Comparison of ENCODE assay signal across 22 cellular contexts in the genomic region with DNA sequence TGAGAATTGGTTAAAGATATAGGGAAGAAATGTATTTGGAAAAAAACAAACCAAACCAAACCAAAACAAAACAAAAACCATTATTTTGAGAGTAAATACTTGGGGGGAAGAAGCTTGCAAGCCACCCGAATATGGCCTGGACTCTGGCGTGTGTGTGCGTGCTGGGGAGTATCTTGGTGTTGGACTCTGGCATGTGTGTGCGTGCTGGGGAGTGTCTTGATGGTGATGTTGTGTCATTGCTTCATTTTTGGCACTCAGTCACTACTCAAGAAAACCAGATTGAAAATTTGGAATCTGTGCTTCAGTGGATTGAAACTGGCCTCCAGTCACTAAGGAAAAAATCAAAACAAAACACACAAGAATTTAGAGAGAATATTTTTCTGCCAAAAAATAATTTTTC.
DNase-seq lines count a peak whose midpoint lies in the region; ATAC-seq, FAIRE-seq and TF ChIP-seq lines count a peak whose summit lies in the region.
"Had no signal": no experiment of that assay in that cellular context is flagged by ENCODE, and none has a peak within 500 bp of the region (broad histone marks: within the 10 kb centered on the region; RNA-seq: fewer than 3 reads in every experiment).

No MANE protein-coding gene starts in this region.

- no peak for ATAC-seq in IMR-90 (ENCODE audit: low read depth)
- ATAC-seq: activated naive CD4-positive, alpha-beta T cell treated with anti-CD3 and anti-CD28 coated beads, Interleukin-2, amount 50 U/mL, for 72 hours; stimulated activated naive B cell treated with anti-CD40 and anti-IgM and Interleukin-4, amounts not matched to agents 10 μg/mL and 1 μg/mL and 100 μg/mL, for 72 hours; T-cell had no signal

- peak overlapping the region; percentile 72; the same call in 1 of the 2 replicates for H3K4ac ChIP-seq in IMR-90 (ENCODE audit: low read depth, low read length)

- no CpG with 5 or more reads among the region's 4 CpGs for WGBS in IMR-90 (ENCODE audit: extremely low coverage in 2 of 2, insufficient read length in 1 of 2), 2 experiments
- WGBS in tibial nerve, 2 donors: 69 to 81% methylated on average over 4 of the region's 4 CpGs

- H3K56ac ChIP-seq in IMR-90 (ENCODE audit: extremely low read depth, insufficient read depth, low read length): no peak overlapping the region

- in situ Hi-C loops in IMR-90 (cut with MboI; ENCODE audit: low sequenced_read_pairs): no loop called here

- H2BK5ac ChIP-seq in IMR-90 (ENCODE audit: low read depth, low read length, poor library complexity, severe bottlenecking): no peak overlapping the region

- H3K4me1 ChIP-seq in IMR-90 (ENCODE audit: control insufficient read depth, insufficient read depth, low read length) (peaks cover 4% of the 10 kb centered on the region), tibial nerve (peaks cover 0 to 19% (median 10%) of the 10 kb centered on the region in 4 donors), kidney (ENCODE audit: control insufficient read depth in 1 of 2, insufficient read depth in 1 of 2, low read depth in 1 of 2, low read length in 2 of 2) (peaks cover 4% of the 10 kb centered on the region in 2 donors)
- H3K4me1 ChIP-seq: prostate gland had no signal

- no peak overlapping the region for H2AK9ac ChIP-seq in IMR-90 (replicated peaks; ENCODE audit: low read depth, low read length, poor library complexity)

- no peaks in the 10 kb centered on the region for H3K79me1 ChIP-seq in IMR-90 (ENCODE audit: low read depth in 1 of 2, low read length in 2 of 2)

- H3K4me3 ChIP-seq in IMR-90 (ENCODE audit: insufficient read depth, low read depth, low read length) (no peak overlapping the region), fibroblast of mammary gland (ENCODE audit: control insufficient read depth, low read depth, low read length) (no peak overlapping the region), tibial nerve (no peak overlapping the region), kidney (ENCODE audit: low read length in 2 of 2) (no peak overlapping the region)
- H3K4me3 ChIP-seq: Peyer's patch, prostate gland had no signal

- H2AK5ac ChIP-seq in IMR-90 (ENCODE audit: low read depth, low read length): peak overlapping the region; percentile 92

- intact Hi-C loops in IMR-90 (cut with micrococcal nuclease) (no loop called here), kidney (cut with DNase I) (no loop called here)

- no peak overlapping the region for H4K8ac ChIP-seq in IMR-90 (ENCODE audit: low read depth in 2 of 2, low read length in 2 of 2)

- no peaks in the 10 kb centered on the region for H3K36me3 ChIP-seq in IMR-90 (ENCODE audit: control insufficient read depth, insufficient read depth, low read length)
- H3K36me3 ChIP-seq in tibial nerve: no peaks in the 10 kb centered on the region
- no peaks in the 10 kb centered on the region for H3K36me3 ChIP-seq in kidney (ENCODE audit: control insufficient read depth in 1 of 2, insufficient read depth in 2 of 2, low read length in 2 of 2)
- H3K36me3 ChIP-seq: Peyer's patch, prostate gland had no signal

- H3K27me3 Mint-ChIP-seq in nephron progenitor cell (ENCODE audit: low read depth, poor library complexity): peaks cover 3% of the 10 kb centered on the region
- H3K27me3 Mint-ChIP-seq: activated B cell treated with CpG ODN at 0.5 μM for 24 hours; stimulated activated naive B cell treated with anti-CD40 and anti-IgM and Interleukin-4, amounts not matched to agents 10 μg/mL and 1 μg/mL and 100 μg/mL, for 72 hours; T-cell had no signal

- H3K27me3 ChIP-seq in IMR-90 (ENCODE audit: control insufficient read depth, insufficient read depth, low read length) (no peaks in the 10 kb centered on the region), tibial nerve (no peaks in the 10 kb centered on the region)
- H3K27me3 ChIP-seq: Peyer's patch had no signal

- DNase-seq in IMR-90: peak; percentile 36
- DNase-seq in fibroblast of mammary gland (ENCODE audit: low read depth): peak; percentile 89
- no peak for DNase-seq in nephron progenitor cell
- DNase-seq in tibial nerve (ENCODE audit: low spot score in 2 of 2): peak; percentile 36 to 61
- DNase-seq in GM19238 (ENCODE audit: insufficient read length, low spot score): no peak
- DNase-seq in kidney: no peak
- no peak for DNase-seq in NCI-H2081 treated with DMSO at 0.1 percent for 48 hours (lab: John Stamatoyannopoulos, UW)
- no peak for DNase-seq in NCI-H2029 treated with DMSO at 0.1 percent for 48 hours (lab: John Stamatoyannopoulos, UW)
- DNase-seq: activated B cell treated with CpG ODN at 0.5 μM for 24 hours; activated CD8-positive, alpha-beta memory T cell treated with anti-CD3 and anti-CD28 coated beads, Interleukin-2, amount 50 U/mL, for 48 hours; cerebellar nuclear complex; mesendoderm; NCI-H1930; NCI-H69; Peyer's patch; stimulated activated naive B cell treated with anti-CD40 and anti-IgM and Interleukin-4, amounts not matched to agents 10 μg/mL and 1 μg/mL and 100 μg/mL, for 72 hours; T-cell had no signal

- H3K4me2 ChIP-seq in IMR-90 (ENCODE audit: low read depth, low read length): no peak overlapping the region

- H3K4me3 Mint-ChIP-seq in nephron progenitor cell: no peak overlapping the region
- H3K4me3 Mint-ChIP-seq: activated B cell treated with CpG ODN at 0.5 μM for 24 hours; stimulated activated naive B cell treated with anti-CD40 and anti-IgM and Interleukin-4, amounts not matched to agents 10 μg/mL and 1 μg/mL and 100 μg/mL, for 72 hours; T-cell had no signal

- no peak overlapping the region for H4K91ac ChIP-seq in IMR-90 (ENCODE audit: insufficient read depth, low read depth, low read length)

- peak overlapping the region; percentile 57; the same call in 1 of the 2 replicates for H2BK120ac ChIP-seq in IMR-90 (ENCODE audit: low read depth, low read length)

- H3K9me3 Mint-ChIP-seq in nephron progenitor cell: peaks cover 5% of the 10 kb centered on the region
- H3K9me3 Mint-ChIP-seq: activated B cell treated with CpG ODN at 0.5 μM for 24 hours; stimulated activated naive B cell treated with anti-CD40 and anti-IgM and Interleukin-4, amounts not matched to agents 10 μg/mL and 1 μg/mL and 100 μg/mL, for 72 hours had no signal

- no peak for TF ChIP-seq POLR2A in IMR-90 (IDR thresholded peaks at IDR 0.05; ENCODE audit: low read depth, low read length)
- TF ChIP-seq POLR2A in tibial nerve (IDR thresholded peaks at IDR 0.05): no peak

- no peak overlapping the region for H3K9ac ChIP-seq in IMR-90 (ENCODE audit: low read depth, low read length)
- H3K9ac ChIP-seq in kidney (ENCODE audit: low read length in 2 of 2): no peak overlapping the region

- POLR2A ChIA-PET in IMR-90 (lab: Charles Lee; ENCODE audit: unreplicated experiment): no interaction called here

- peak overlapping the region; percentile 87 for H3K27ac Mint-ChIP-seq in nephron progenitor cell
- H3K27ac Mint-ChIP-seq: activated B cell treated with CpG ODN at 0.5 μM for 24 hours; activated naive CD4-positive, alpha-beta T cell treated with anti-CD3 and anti-CD28 coated beads, Interleukin-2, amount 50 U/mL, for 72 hours; stimulated activated naive B cell treated with anti-CD40 and anti-IgM and Interleukin-4, amounts not matched to agents 10 μg/mL and 1 μg/mL and 100 μg/mL, for 72 hours; T-cell had no signal

- TF ChIP-seq RAD21 in IMR-90 (IDR thresholded peaks at IDR 0.05; ENCODE audit: low read length): no peak

- no TSS peak for BruUV-seq in IMR-90 (replicated peaks; lab: Mats Ljungman, UMichigan)

- peak overlapping the region; percentile 76 for H2AFZ ChIP-seq in IMR-90 (replicated peaks; ENCODE audit: low read length, poor library complexity)

- H3K18ac ChIP-seq in IMR-90 (ENCODE audit: low read depth, low read length): no peak overlapping the region

- H3K9me3 ChIP-seq in IMR-90 (ENCODE audit: control insufficient read depth, insufficient read depth, low read length): no peaks in the 10 kb centered on the region
- no peaks in the 10 kb centered on the region for H3K9me3 ChIP-seq in tibial nerve
- no peaks in the 10 kb centered on the region for H3K9me3 ChIP-seq in kidney (ENCODE audit: control insufficient read depth in 1 of 2, low read length in 2 of 2)
- H3K9me3 ChIP-seq: Peyer's patch, prostate gland had no signal

- FAIRE-seq in kidney (lab: Jason Lieb, UNC): no peak
- FAIRE-seq: endothelial cell of umbilical vein, G401.6 had no signal

- peaks cover 8% of the 10 kb centered on the region for H3K9me1 ChIP-seq in IMR-90 (ENCODE audit: insufficient read depth, low read length)

- H3K4me1 Mint-ChIP-seq in nephron progenitor cell: peaks cover 29% of the 10 kb centered on the region

- H3K27ac ChIP-seq in IMR-90 (ENCODE audit: insufficient read depth, low read length) (0 out of 2 replicates have a peak overlapping the region, but pooled peaks have one; percentile 13), tibial nerve (peak overlapping the region in 1 of 4 donors; percentile 32), kidney (ENCODE audit: low read depth in 2 of 2, low read length in 2 of 2) (no peak overlapping the region)
- H3K27ac ChIP-seq: HL-60, prostate gland had no signal

- H4K20me1 ChIP-seq in IMR-90 (ENCODE audit: insufficient read depth, low read length): no peaks in the 10 kb centered on the region

- no peak overlapping the region for H4K5ac ChIP-seq in IMR-90 (ENCODE audit: low read depth, low read length)

- peak overlapping the region; percentile 80; the same call in 1 of the 2 replicates for H2BK20ac ChIP-seq in IMR-90 (ENCODE audit: low read depth, low read length)

- TF ChIP-seq CTCF in IMR-90 (conservative IDR thresholded peaks at IDR 0.05; ENCODE audit: low read depth, low read length) (no peak), fibroblast of mammary gland (conservative IDR thresholded peaks at IDR 0.05; ENCODE audit: control insufficient read depth, insufficient read depth, low read depth, low read length) (no peak), nephron progenitor cell (IDR thresholded peaks at IDR 0.05) (no peak), tibial nerve (IDR thresholded peaks at IDR 0.05) (no peak), kidney (IDR thresholded peaks at IDR 0.05; ENCODE audit: borderline replicate concordance, extremely low read depth, insufficient read depth) (no peak)

- dilution Hi-C loops in IMR-90 (cut with HindIII; ENCODE audit: low sequenced_read_pairs, unreplicated experiment): no loop called here

- H3K14ac ChIP-seq in IMR-90 (replicated peaks; ENCODE audit: low read depth, low read length): no peak overlapping the region; the same call in 1 of the 2 replicates

- TF ChIP-seq EP300 in tibial nerve (IDR thresholded peaks at IDR 0.05): peak in 1 of 2 donors; percentile 58

- peaks cover 5% of the 10 kb centered on the region for H3K36me3 Mint-ChIP-seq in nephron progenitor cell (ENCODE audit: low read depth)
- H3K36me3 Mint-ChIP-seq: stimulated activated naive B cell treated with anti-CD40 and anti-IgM and Interleukin-4, amounts not matched to agents 10 μg/mL and 1 μg/mL and 100 μg/mL, for 72 hours had no signal

- CTCF ChIA-PET in IMR-90 (lab: Yijun Ruan, JAX): interaction anchor here (0.6 to 1.3 kb wide), 3 partner anchors 11 to 279 kb away, joined by 3 to 5 read pairs (median 4); no protein-coding TSS in a partner anchor

- peak overlapping the region; percentile 65; the same call in 1 of the 3 replicates for H2BK15ac ChIP-seq in IMR-90 (ENCODE audit: low read depth, low read length)

- peak overlapping the region; percentile 62 for H3K23ac ChIP-seq in IMR-90 (ENCODE audit: low read depth, low read length)

TF ChIP-seq in IMR-90, 13 proteins besides CTCF, POLR2A, EP300 and RAD21 (continues in another document):
- 0 out of 2 replicates have a peak, but pooled peaks have one; percentile 1 for TF ChIP-seq CEBPB (IDR thresholded peaks at IDR 0.05; ENCODE audit: low read depth, low read length)

Comparison
In these comparisons a context has a peak if more than half of its experiments do, and no peak if none do; other contexts are left out.
1. DNase-seq: peak in IMR-90 (single experiment), fibroblast of mammary gland (single experiment) and tibial nerve (2 of 2); none in nephron progenitor cell (single experiment), GM19238 (single experiment), kidney (single experiment), NCI-H2081 treated with DMSO at 0.1 percent for 48 hours (single experiment) and NCI-H2029 treated with DMSO at 0.1 percent for 48 hours (single experiment).